8 cellular contexts compared by ENCODE assay signal in genomic region chr12:46661161-46661845, GRCh38.
DNase-seq lines count a peak whose midpoint lies in the region; ATAC-seq, FAIRE-seq and TF ChIP-seq lines count a peak whose summit lies in the region.

No MANE protein-coding gene starts in this region.

- 33% methylated on average over 2 of the region's 2 CpGs for WGBS in right lobe of liver (ENCODE audit: insufficient coverage, low coverage, low lambda C conversion rate, missing lambda C conversion rate)
- 55 to 64% methylated on average over 2 of the region's 2 CpGs for WGBS in thyroid gland, 2 donors

- FAIRE-seq in RCC 7860 (lab: Jason Lieb, UNC) = peak; percentile 66

- ATAC-seq in right lobe of liver = peak; percentile 85 to 98 (median 95)

- no peak overlapping the region for H3K4me3 ChIP-seq in right lobe of liver
- no peak overlapping the region for H3K4me3 ChIP-seq in thyroid gland (replicated peaks in 1 of 3)

- H3K9me3 Mint-ChIP-seq in activated T-cell treated with anti-CD3 and anti-CD28 coated beads, Interleukin-2, amount 50 U/mL, for 24 hours = no peaks in the 10 kb centered on the region

- DNase-seq in activated T-cell treated with anti-CD3 and anti-CD28 coated beads, Interleukin-2, amount 50 U/mL, for 24 hours = no peak
- DNase-seq in activated T-cell treated with anti-CD3 and anti-CD28 coated beads, Interleukin-2, amount 50 U/mL, for 1 hour = no peak
- DNase-seq in H4 (ENCODE audit: low spot score) (peak; percentile 94), KG1 (lab: John Stamatoyannopoulos, UW) (peak; percentile 45), RCC 7860 (ENCODE audit: low spot score) (peak; percentile 62), dedifferentiated amniotic fluid mesenchymal stem cell (ENCODE audit: extremely low spot score) (peak; percentile 81), right lobe of liver (no peak), thyroid gland (peak in 1 of 2 donors; percentile 5)

- no peaks in the 10 kb centered on the region for H3K36me3 Mint-ChIP-seq in activated T-cell treated with anti-CD3 and anti-CD28 coated beads, Interleukin-2, amount 50 U/mL, for 24 hours (ENCODE audit: low read depth)

- H3K4me1 ChIP-seq in right lobe of liver (peaks cover 0 to 8% (median 0%) of the 10 kb centered on the region in 4 donors), thyroid gland (peaks cover 0 to 5% of the 10 kb centered on the region in 2 donors)

- H3K27ac ChIP-seq in right lobe of liver = peak overlapping the region in 1 of 3 donors; percentile 19
- peak overlapping the region in 2 of 3 donors; percentile 3 to 54 for H3K27ac ChIP-seq in thyroid gland

- intact Hi-C loops in right lobe of liver (cut with DNase I) = no loop called here
- intact Hi-C loops in thyroid gland (cut with DNase I) = loop anchor here (10.0 kb wide), 1 partner anchor 297 kb away; no protein-coding TSS in a partner anchor

- H3K9me3 ChIP-seq in right lobe of liver (no peaks in the 10 kb centered on the region), thyroid gland (no peaks in the 10 kb centered on the region)

- TF ChIP-seq CTCF in right lobe of liver (IDR thresholded peaks at IDR 0.05) (peak; percentile 78 to 92 (median 86)), thyroid gland (IDR thresholded peaks at IDR 0.05) (peak; percentile 42 to 88 (median 71))

- H3K4me3 Mint-ChIP-seq in activated T-cell treated with anti-CD3 and anti-CD28 coated beads, Interleukin-2, amount 50 U/mL, for 24 hours = no peak overlapping the region

- TF ChIP-seq POLR2A in right lobe of liver (IDR thresholded peaks at IDR 0.05) (no peak), thyroid gland (IDR thresholded peaks at IDR 0.05) (no peak)

- peak overlapping the region; percentile 60 for H3K27ac Mint-ChIP-seq in activated T-cell treated with anti-CD3 and anti-CD28 coated beads, Interleukin-2, amount 50 U/mL, for 24 hours

- H3K27me3 Mint-ChIP-seq in activated T-cell treated with anti-CD3 and anti-CD28 coated beads, Interleukin-2, amount 50 U/mL, for 24 hours = no peaks in the 10 kb centered on the region

- peaks cover 51% of the 10 kb centered on the region for H3K4me1 Mint-ChIP-seq in activated T-cell treated with anti-CD3 and anti-CD28 coated beads, Interleukin-2, amount 50 U/mL, for 24 hours (ENCODE audit: low read depth)

- H3K27me3 ChIP-seq in right lobe of liver (no peaks in the 10 kb centered on the region), thyroid gland (no peaks in the 10 kb centered on the region)

- H3K36me3 ChIP-seq in right lobe of liver (no peaks in the 10 kb centered on the region), thyroid gland (no peaks in the 10 kb centered on the region)

Comparison
In these comparisons a context has a peak if more than half of its experiments do, and no peak if none do; other contexts are left out.
1. DNase-seq: peak in H4 (single experiment), KG1 (single experiment), RCC 7860 (single experiment) and dedifferentiated amniotic fluid mesenchymal stem cell (single experiment); none in activated T-cell treated with anti-CD3 and anti-CD28 coated beads, Interleukin-2, amount 50 U/mL, for 24 hours (single experiment), activated T-cell treated with anti-CD3 and anti-CD28 coated beads, Interleukin-2, amount 50 U/mL, for 1 hour (single experiment) and right lobe of liver (0 of 3).